Comparison of ENCODE assay signal across 1 cellular context in the genomic region with DNA sequence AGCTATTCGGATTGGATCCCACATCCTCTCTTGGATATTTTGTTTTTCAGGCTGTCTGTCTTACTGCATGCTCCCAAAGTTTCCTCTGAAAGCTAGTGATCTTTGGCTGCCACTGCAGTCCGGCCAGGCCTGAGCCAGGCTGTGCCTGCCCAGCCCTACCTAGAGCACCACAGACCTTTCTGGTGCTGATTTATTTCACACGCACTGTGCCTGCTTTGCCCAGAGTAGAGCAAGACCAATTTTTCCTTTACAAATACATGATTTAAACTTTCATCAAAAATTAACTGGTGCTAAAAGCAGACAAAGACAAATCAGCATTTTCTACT.
TF ChIP-seq lines count a peak whose summit lies in the region.

No MANE protein-coding gene starts in this region.

TF ChIP-seq in HCT116, 20 proteins besides CTCF, POLR2A, EP300 and RAD21 (continued from another document):
- TF ChIP-seq, protein P1, sequence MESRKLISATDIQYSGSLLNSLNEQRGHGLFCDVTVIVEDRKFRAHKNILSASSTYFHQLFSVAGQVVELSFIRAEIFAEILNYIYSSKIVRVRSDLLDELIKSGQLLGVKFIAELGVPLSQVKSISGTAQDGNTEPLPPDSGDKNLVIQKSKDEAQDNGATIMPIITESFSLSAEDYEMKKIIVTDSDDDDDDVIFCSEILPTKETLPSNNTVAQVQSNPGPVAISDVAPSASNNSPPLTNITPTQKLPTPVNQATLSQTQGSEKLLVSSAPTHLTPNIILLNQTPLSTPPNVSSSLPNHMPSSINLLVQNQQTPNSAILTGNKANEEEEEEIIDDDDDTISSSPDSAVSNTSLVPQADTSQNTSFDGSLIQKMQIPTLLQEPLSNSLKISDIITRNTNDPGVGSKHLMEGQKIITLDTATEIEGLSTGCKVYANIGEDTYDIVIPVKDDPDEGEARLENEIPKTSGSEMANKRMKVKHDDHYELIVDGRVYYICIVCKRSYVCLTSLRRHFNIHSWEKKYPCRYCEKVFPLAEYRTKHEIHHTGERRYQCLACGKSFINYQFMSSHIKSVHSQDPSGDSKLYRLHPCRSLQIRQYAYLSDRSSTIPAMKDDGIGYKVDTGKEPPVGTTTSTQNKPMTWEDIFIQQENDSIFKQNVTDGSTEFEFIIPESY (IDR thresholded peaks at IDR 0.05; ENCODE audit: extremely low read depth, insufficient replicate concordance, low read length), result no peak
- TF ChIP-seq FOSL1 (IDR thresholded peaks at IDR 0.05; ENCODE audit: low read depth) (no peak), EGR1 (IDR thresholded peaks at IDR 0.05; ENCODE audit: low read depth) (no peak)
TF ChIP-seq in HCT116: peak in this region for 0.
